Comparison of ENCODE assay signal across 18 cellular contexts in the genomic region with DNA sequence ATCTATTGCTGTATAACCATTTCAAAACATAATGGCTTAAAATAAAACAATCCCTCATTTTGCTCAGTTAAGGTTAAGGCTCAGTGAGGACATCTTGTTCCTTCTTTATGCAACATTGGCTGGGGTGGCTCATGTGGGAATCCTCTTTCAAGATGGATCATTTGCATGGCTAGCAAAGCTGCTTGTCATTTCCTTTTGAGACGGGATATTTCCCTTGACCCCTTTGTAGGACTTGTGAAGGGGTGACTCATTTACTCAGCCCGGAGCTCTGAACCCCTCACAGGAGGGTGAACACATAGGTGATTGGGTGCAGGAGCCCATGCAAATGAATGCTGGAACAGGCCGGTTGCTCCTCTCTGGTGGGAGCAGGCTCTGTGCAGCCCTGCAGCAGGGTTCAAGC. TPM values are rescaled to one million over a fixed set of nuclear protein-coding genes. Genes with fewer than 3 reads are reported as not detected.
DNase-seq lines count a peak whose midpoint lies in the region; ATAC-seq and TF ChIP-seq lines count a peak whose summit lies in the region.
"Had no signal": no experiment of that assay in that cellular context is flagged by ENCODE, and none has a peak within 500 bp of the region (broad histone marks: within the 10 kb centered on the region; RNA-seq: fewer than 3 reads in every experiment).

No MANE protein-coding gene starts in this region.

- H3K23ac ChIP-seq in mesenchymal stem cell (ENCODE audit: low read length in 2 of 2), result no peak overlapping the region

- H3K36me3 Mint-ChIP-seq in WTC11, result no peaks in the 10 kb centered on the region

- no peak overlapping the region for H3K27ac ChIP-seq in mesenchymal stem cell (ENCODE audit: low read length, poor library complexity, severe bottlenecking)
- H3K27ac ChIP-seq: 22Rv1, PC-9 had no signal

- no peak overlapping the region for H3K18ac ChIP-seq in mesenchymal stem cell (ENCODE audit: low read depth in 1 of 2, low read length in 2 of 2)

- H3K27ac Mint-ChIP-seq in WTC11, result no peak overlapping the region

- H3K4me3 ChIP-seq in mesenchymal stem cell (ENCODE audit: insufficient read depth in 1 of 2, low read depth in 1 of 2, low read length in 2 of 2), result no peak overlapping the region
- H3K4me3 ChIP-seq: GM12878, K562, PC-9 had no signal

- no peak overlapping the region for H2BK5ac ChIP-seq in mesenchymal stem cell (ENCODE audit: low read depth, low read length, poor library complexity, severe bottlenecking)

- POLR2A ChIA-PET in WTC11 (lab: Charles Lee), result no interaction called here

- H2BK15ac ChIP-seq in mesenchymal stem cell (ENCODE audit: low read depth, poor library complexity, severe bottlenecking), result no peak overlapping the region

- H3K9ac ChIP-seq in mesenchymal stem cell (ENCODE audit: low read length), result no peak overlapping the region

- no peak for TF ChIP-seq CTCF in WTC11 (IDR thresholded peaks at IDR 0.05)

- no peak overlapping the region for H2AFZ ChIP-seq in mesenchymal stem cell (ENCODE audit: low read depth, low read length)
- H2AFZ ChIP-seq: PC-9 had no signal

- H3K14ac ChIP-seq in mesenchymal stem cell (ENCODE audit: low read length in 2 of 2), result no peak overlapping the region

- H4K8ac ChIP-seq in mesenchymal stem cell (ENCODE audit: low read length), result no peak overlapping the region

- no peak overlapping the region for H3K4ac ChIP-seq in mesenchymal stem cell (ENCODE audit: low read depth in 1 of 2, low read length in 2 of 2)

- H3K9me3 Mint-ChIP-seq in WTC11, result no peaks in the 10 kb centered on the region

- no peak overlapping the region for H3K4me2 ChIP-seq in mesenchymal stem cell (ENCODE audit: low read length, poor library complexity, severe bottlenecking)
- H3K4me2 ChIP-seq: PC-9 had no signal

- WGBS in mesenchymal stem cell, result 61% methylated on average over 3 of the region's 3 CpGs

- no peak overlapping the region for H4K91ac ChIP-seq in mesenchymal stem cell (ENCODE audit: low read length)

- peaks cover 0 to 7% of the 10 kb centered on the region in 2 experiments for H3K27me3 ChIP-seq in mesenchymal stem cell (ENCODE audit: control insufficient read depth in 1 of 2, insufficient read depth in 1 of 2, low read length in 2 of 2)

- no peak overlapping the region for H3K4me3 Mint-ChIP-seq in WTC11

- no peaks in the 10 kb centered on the region for H3K79me1 ChIP-seq in mesenchymal stem cell (replicated peaks; ENCODE audit: low read length, poor library complexity, severe bottlenecking)

- H3K27me3 Mint-ChIP-seq in WTC11 (ENCODE audit: low read depth), result no peaks in the 10 kb centered on the region; the same call in 1 of the 2 replicates

- CTCF ChIA-PET in WTC11 (lab: Charles Lee), result interaction anchor here (1.0 kb wide), 1 partner anchor 18 kb away, joined by 3 read pairs; no protein-coding TSS in a partner anchor

- H3K36me3 ChIP-seq in mesenchymal stem cell (ENCODE audit: control insufficient read depth in 1 of 2, insufficient read depth in 2 of 2, low read depth in 1 of 2, low read length in 2 of 2), result no peaks in the 10 kb centered on the region

- no peak overlapping the region for H2BK12ac ChIP-seq in mesenchymal stem cell (ENCODE audit: low read length in 2 of 2)

- no peak for ATAC-seq in WTC11
- no peak for ATAC-seq in HG02840 (IDR thresholded peaks at IDR 0.05; ENCODE audit: low FRiP score, unreplicated experiment)
- ATAC-seq: GM12878, K562 had no signal

- peaks cover 3% of the 10 kb centered on the region; the same call in 1 of the 2 replicates for H3K4me1 Mint-ChIP-seq in WTC11

- H2AK5ac ChIP-seq in mesenchymal stem cell (ENCODE audit: low read length, severe bottlenecking), result no peak overlapping the region

- H3K4me1 ChIP-seq in mesenchymal stem cell (ENCODE audit: control insufficient read depth, insufficient read depth, low read depth, low read length), result peaks cover 4% of the 10 kb centered on the region

- no peak overlapping the region for H2BK120ac ChIP-seq in mesenchymal stem cell (ENCODE audit: low read depth, low read length)

- H3K9me3 ChIP-seq in mesenchymal stem cell (ENCODE audit: control insufficient read depth, low read length), result peaks cover 7% of the 10 kb centered on the region

- DNase-seq in NOMO-1 treated with DMSO at 0.1 percent for 48 hours (lab: John Stamatoyannopoulos, UW; ENCODE audit: unreplicated experiment) (peak; percentile 3), NOMO-1 (lab: John Stamatoyannopoulos, UW; ENCODE audit: unreplicated experiment in 2 of 2) (no peak), ecto neural progenitor cell (ENCODE audit: low spot score) (peak; percentile 28), mesenchymal stem cell (peak; percentile 53), AML-193 (lab: John Stamatoyannopoulos, UW) (no peak), activated gamma-delta T cell (lab: John Stamatoyannopoulos, UW) (no peak), WTC11 (ENCODE audit: low spot score) (no peak)
- DNase-seq: C1 segment of cervical spinal cord; H7; NCI-H1048; NCI-H2107; NCI-H69; NK-92 treated with Interleukin-12 subunit alpha and Interleukin-12 subunit beta, amount 100 ng/mL, for 24 hours; PC-9 had no signal

TF ChIP-seq in WTC11, 78 proteins besides CTCF, POLR2A, EP300 and RAD21:
- TF ChIP-seq, protein P1, sequence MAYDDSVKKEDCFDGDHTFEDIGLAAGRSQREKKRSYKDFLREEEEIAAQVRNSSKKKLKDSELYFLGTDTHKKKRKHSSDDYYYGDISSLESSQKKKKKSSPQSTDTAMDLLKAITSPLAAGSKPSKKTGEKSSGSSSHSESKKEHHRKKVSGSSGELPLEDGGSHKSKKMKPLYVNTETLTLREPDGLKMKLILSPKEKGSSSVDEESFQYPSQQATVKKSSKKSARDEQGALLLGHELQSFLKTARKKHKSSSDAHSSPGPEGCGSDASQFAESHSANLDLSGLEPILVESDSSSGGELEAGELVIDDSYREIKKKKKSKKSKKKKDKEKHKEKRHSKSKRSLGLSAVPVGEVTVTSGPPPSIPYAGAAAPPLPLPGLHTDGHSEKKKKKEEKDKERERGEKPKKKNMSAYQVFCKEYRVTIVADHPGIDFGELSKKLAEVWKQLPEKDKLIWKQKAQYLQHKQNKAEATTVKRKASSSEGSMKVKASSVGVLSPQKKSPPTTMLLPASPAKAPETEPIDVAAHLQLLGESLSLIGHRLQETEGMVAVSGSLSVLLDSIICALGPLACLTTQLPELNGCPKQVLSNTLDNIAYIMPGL (CRISPR knock-in tag; IDR thresholded peaks at IDR 0.05), result no peak
- TF ChIP-seq NR1H2 (CRISPR knock-in tag; IDR thresholded peaks at IDR 0.05) (no peak), FOXK1 (CRISPR knock-in tag; IDR thresholded peaks at IDR 0.05) (no peak), RORB (CRISPR knock-in tag; IDR thresholded peaks at IDR 0.05) (no peak), ELF4 (CRISPR knock-in tag; IDR thresholded peaks at IDR 0.05; ENCODE audit: low read depth) (no peak), NR2C2 (CRISPR knock-in tag; IDR thresholded peaks at IDR 0.05) (no peak), NFYB (CRISPR knock-in tag; conservative IDR thresholded peaks at IDR 0.05; ENCODE audit: low read depth) (no peak), CREM (CRISPR knock-in tag; IDR thresholded peaks at IDR 0.05) (no peak), NFATC4 (CRISPR knock-in tag; IDR thresholded peaks at IDR 0.05) (no peak), JUN (CRISPR knock-in tag; IDR thresholded peaks at IDR 0.05) (no peak)
- TF ChIP-seq, protein P2, sequence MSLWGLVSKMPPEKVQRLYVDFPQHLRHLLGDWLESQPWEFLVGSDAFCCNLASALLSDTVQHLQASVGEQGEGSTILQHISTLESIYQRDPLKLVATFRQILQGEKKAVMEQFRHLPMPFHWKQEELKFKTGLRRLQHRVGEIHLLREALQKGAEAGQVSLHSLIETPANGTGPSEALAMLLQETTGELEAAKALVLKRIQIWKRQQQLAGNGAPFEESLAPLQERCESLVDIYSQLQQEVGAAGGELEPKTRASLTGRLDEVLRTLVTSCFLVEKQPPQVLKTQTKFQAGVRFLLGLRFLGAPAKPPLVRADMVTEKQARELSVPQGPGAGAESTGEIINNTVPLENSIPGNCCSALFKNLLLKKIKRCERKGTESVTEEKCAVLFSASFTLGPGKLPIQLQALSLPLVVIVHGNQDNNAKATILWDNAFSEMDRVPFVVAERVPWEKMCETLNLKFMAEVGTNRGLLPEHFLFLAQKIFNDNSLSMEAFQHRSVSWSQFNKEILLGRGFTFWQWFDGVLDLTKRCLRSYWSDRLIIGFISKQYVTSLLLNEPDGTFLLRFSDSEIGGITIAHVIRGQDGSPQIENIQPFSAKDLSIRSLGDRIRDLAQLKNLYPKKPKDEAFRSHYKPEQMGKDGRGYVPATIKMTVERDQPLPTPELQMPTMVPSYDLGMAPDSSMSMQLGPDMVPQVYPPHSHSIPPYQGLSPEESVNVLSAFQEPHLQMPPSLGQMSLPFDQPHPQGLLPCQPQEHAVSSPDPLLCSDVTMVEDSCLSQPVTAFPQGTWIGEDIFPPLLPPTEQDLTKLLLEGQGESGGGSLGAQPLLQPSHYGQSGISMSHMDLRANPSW (CRISPR knock-in tag; conservative IDR thresholded peaks at IDR 0.05; ENCODE audit: low read depth), result no peak

RNA-seq across cellular contexts. Expression of a gene that starts 15.9 kb away (rescaled TPM):
- polyA plus RNA-seq in mesenchymal stem cell (2013, experiment 1 of 2), result not detected
- not detected for polyA plus RNA-seq in mesenchymal stem cell (2013, experiment 2 of 2)
- total RNA-seq in WTC11 (2021), result 0.07 to 0.13 TPM in 2 of 3 replicates, not detected in the other
- total RNA-seq: GM12878, H7, PC-9 had no signal
- polyA plus RNA-seq: GM12878, K562 had no signal

RNA-seq across cellular contexts. Expression of a gene that starts 19.5 kb away (rescaled TPM):
- 0.03 TPM for polyA plus RNA-seq in mesenchymal stem cell (2013, experiment 1 of 2)
- 0.04 TPM for polyA plus RNA-seq in mesenchymal stem cell (2013, experiment 2 of 2)
- 0.15 to 0.46 TPM (median 0.25 TPM) in 3 replicates for total RNA-seq in WTC11 (2021)
- total RNA-seq: H7, K562, PC-9 had no signal
- polyA plus RNA-seq: K562 had no signal

Comparison
In these comparisons a context has a peak if more than half of its experiments do, and no peak if none do; other contexts are left out.
1. DNase-seq: peak in NOMO-1 treated with DMSO at 0.1 percent for 48 hours (single experiment), ecto neural progenitor cell (single experiment) and mesenchymal stem cell (single experiment); none in NOMO-1 (0 of 2), AML-193 (0 of 2), activated gamma-delta T cell (single experiment) and WTC11 (single experiment).